In the genomic region with DNA sequence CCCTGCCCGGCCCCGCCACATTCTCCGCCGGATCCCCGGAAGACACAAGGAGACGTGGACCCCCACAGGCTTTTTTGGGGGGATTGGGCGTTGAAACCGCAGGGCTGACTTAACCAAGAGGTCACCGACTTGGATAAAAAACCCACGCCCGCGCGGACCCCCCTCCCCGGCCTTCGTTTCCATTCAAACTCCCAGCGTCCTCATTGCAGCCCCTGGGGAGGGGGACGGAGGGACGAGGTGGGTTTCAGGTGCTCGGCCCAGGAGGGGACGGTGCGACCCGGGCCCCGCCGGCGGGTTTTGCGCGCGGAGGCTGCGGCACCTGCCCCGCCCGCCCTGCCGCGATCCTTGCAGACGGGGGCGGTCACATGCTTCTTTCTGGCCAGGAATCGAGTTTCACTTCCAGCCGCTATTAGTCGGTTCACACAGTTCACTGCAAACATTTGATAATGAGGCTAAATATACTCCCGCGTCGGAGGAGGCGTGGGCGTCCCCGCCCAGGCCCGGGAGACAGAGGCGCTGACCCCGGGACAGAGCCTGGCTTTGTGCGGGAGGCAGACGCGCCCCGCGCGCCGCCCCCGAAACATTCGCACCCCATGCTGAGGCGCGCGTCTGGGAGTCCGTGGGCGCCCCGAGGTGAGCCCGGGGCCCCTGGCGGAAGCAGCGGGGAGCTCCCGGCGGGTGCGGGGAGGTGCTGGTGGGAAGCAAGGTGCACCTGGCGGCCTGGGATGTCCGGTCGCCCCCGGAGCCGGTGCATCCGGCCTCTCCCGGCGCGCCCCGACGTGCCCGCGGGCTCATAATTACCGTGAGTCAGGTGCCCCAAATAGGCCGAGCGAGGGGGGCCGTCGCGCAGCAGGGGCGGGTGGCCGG, we compare ENCODE assay signal across 8 cellular contexts. TPM values are rescaled to one million over a fixed set of nuclear protein-coding genes. Genes with fewer than 3 reads are reported as not detected.
A peak's percentile ranks its signal among the peaks of the same experiment; 100 is the strongest.
DNase-seq lines count a peak whose midpoint lies in the region; ATAC-seq, FAIRE-seq and TF ChIP-seq lines count a peak whose summit lies in the region.

No MANE protein-coding gene starts in this region.

- H3K36me3 Mint-ChIP-seq in HFFc6 (ENCODE audit: low read depth), result no peaks in the 10 kb centered on the region

- TF ChIP-seq EP300 in SK-N-SH (IDR thresholded peaks at IDR 0.05; ENCODE audit: borderline replicate concordance in 1 of 2, low read depth in 1 of 2, low read length in 1 of 2), result no peak

- no TSS peak for BruUV-seq in endothelial cell of umbilical vein (replicated peaks; lab: Mats Ljungman, UMichigan)

- H3K4me1 ChIP-seq in SK-N-SH (ENCODE audit: control insufficient read depth in 1 of 2, insufficient read depth in 2 of 2, low read depth in 1 of 2, low read length in 1 of 2), result peaks cover 4 to 9% of the 10 kb centered on the region in 2 experiments; a peak in 2 of 4 replicates
- H3K4me1 ChIP-seq in endothelial cell of umbilical vein (ENCODE audit: control insufficient read depth, extremely low read depth, insufficient read depth, low read length), result peaks cover 11% of the 10 kb centered on the region
- peaks cover 26% of the 10 kb centered on the region for H3K4me1 ChIP-seq in mucosa of descending colon (ENCODE audit: low read depth)
- H3K4me1 ChIP-seq in urinary bladder (ENCODE audit: insufficient read depth), result no peaks in the 10 kb centered on the region

- H3K9me3 ChIP-seq in SK-N-SH (no peaks in the 10 kb centered on the region), endothelial cell of umbilical vein (replicated peaks; ENCODE audit: control insufficient read depth, insufficient read depth, low read length) (no peaks in the 10 kb centered on the region), mucosa of descending colon (no peaks in the 10 kb centered on the region)

- no peak overlapping the region for H3K27ac ChIP-seq in SK-N-SH (ENCODE audit: low read depth in 2 of 2, low read length in 1 of 2)
- no peak overlapping the region for H3K27ac ChIP-seq in endothelial cell of umbilical vein (ENCODE audit: insufficient read depth, low read depth, low read length)
- no peak overlapping the region for H3K27ac ChIP-seq in urinary bladder (ENCODE audit: low read depth)

- peaks cover 4% of the 10 kb centered on the region for H3K27me3 Mint-ChIP-seq in HFFc6 (ENCODE audit: insufficient read depth)

- dilution Hi-C loops in endothelial cell of umbilical vein (cut with MboI; ENCODE audit: extremely low pct_ligation_motif_present, low sequenced_read_pairs), result no loop called here

- H3K9me3 Mint-ChIP-seq in HFFc6, result no peaks in the 10 kb centered on the region

- no peaks in the 10 kb centered on the region for H3K27me3 ChIP-seq in SK-N-SH (ENCODE audit: insufficient read depth)
- H3K27me3 ChIP-seq in endothelial cell of umbilical vein (ENCODE audit: control insufficient read depth in 2 of 2, insufficient read depth in 2 of 2, low read length in 2 of 2), result peaks cover 9 to 11% of the 10 kb centered on the region in 2 experiments

- H3K4me3 Mint-ChIP-seq in HFFc6, result peak overlapping the region; percentile 43

- CTCF ChIA-PET in SK-N-SH (lab: Yijun Ruan, JAX), result interaction anchor here (0.6 to 1.6 kb wide), 4 partner anchors 10 to 351 kb away, joined by 3 to 4 read pairs (median 4); no protein-coding TSS in a partner anchor
- CTCF ChIA-PET in endothelial cell of umbilical vein (lab: Charles Lee), result interaction anchor here (0.6 to 1.0 kb wide), 4 partner anchors 16 to 189 kb away, joined by 3 to 4 read pairs (median 4); no protein-coding TSS in a partner anchor

- no peaks in the 10 kb centered on the region for H3K9me2 ChIP-seq in SK-N-SH

- H3K4me2 ChIP-seq in SK-N-SH, result peak overlapping the region; percentile 100
- H3K4me2 ChIP-seq in endothelial cell of umbilical vein (ENCODE audit: insufficient read depth, low read length), result peak overlapping the region; percentile 23

- H3K9ac ChIP-seq in SK-N-SH (0 out of 2 replicates have a peak overlapping the region, but pooled peaks have one; percentile 20), endothelial cell of umbilical vein (replicated peaks; ENCODE audit: extremely low read depth, insufficient read depth, low read length) (peak overlapping the region; percentile 34)

- TF ChIP-seq CTCF in HFFc6 (IDR thresholded peaks at IDR 0.05) (peak; percentile 20), SK-N-SH (IDR thresholded peaks at IDR 0.05) (no peak), endothelial cell of umbilical vein (IDR thresholded peaks at IDR 0.05; ENCODE audit: extremely low read depth in 1 of 2, insufficient read depth in 1 of 2, low read depth in 1 of 2, low read length in 2 of 2) (no peak), mucosa of descending colon (IDR thresholded peaks at IDR 0.05) (no peak)

- ATAC-seq in mucosa of descending colon, result peak; percentile 26
- ATAC-seq in HG03280 (IDR thresholded peaks at IDR 0.05; ENCODE audit: unreplicated experiment), result no peak

- peaks cover 13% of the 10 kb centered on the region for H4K20me1 ChIP-seq in SK-N-SH (ENCODE audit: insufficient read depth)
- no peaks in the 10 kb centered on the region for H4K20me1 ChIP-seq in endothelial cell of umbilical vein (replicated peaks; ENCODE audit: control insufficient read depth, extremely low read depth, insufficient read depth, low read length)

- peaks cover 17% of the 10 kb centered on the region for H3K79me2 ChIP-seq in SK-N-SH (ENCODE audit: insufficient read depth)
- peaks cover 16% of the 10 kb centered on the region for H3K79me2 ChIP-seq in endothelial cell of umbilical vein (ENCODE audit: control insufficient read depth, insufficient read depth, low read length)

- TF ChIP-seq RAD21 in SK-N-SH (IDR thresholded peaks at IDR 0.05; ENCODE audit: low read length), result no peak

- no peak overlapping the region for H3K27ac Mint-ChIP-seq in HFFc6

- H3F3A ChIP-seq in SK-N-SH (replicated peaks; ENCODE audit: insufficient read depth), result no peaks in the 10 kb centered on the region

- H3K4me1 Mint-ChIP-seq in HFFc6 (ENCODE audit: low read depth), result no peaks in the 10 kb centered on the region

- H3K4me3 ChIP-seq in SK-N-SH (ENCODE audit: low read depth in 2 of 2, low read length in 1 of 2) (peak overlapping the region; percentile 33 to 66; a peak in 3 of 4 replicates), endothelial cell of umbilical vein (replicated peaks in 1 of 3; ENCODE audit: insufficient read depth in 1 of 3, low read depth in 1 of 3, low read length in 3 of 3) (peak overlapping the region; percentile 5 to 35 (median 29)), mucosa of descending colon (no peak overlapping the region), urinary bladder (ENCODE audit: low read depth, low read length) (peak overlapping the region; percentile 12)

- intact Hi-C loops in endothelial cell of umbilical vein (cut with micrococcal nuclease) (loop anchor here (1.0 kb wide), 1 partner anchor 16 kb away; no protein-coding TSS in a partner anchor), mucosa of descending colon (cut with DNase I, micrococcal nuclease) (no loop called here)

- no peaks in the 10 kb centered on the region for H3K36me3 ChIP-seq in SK-N-SH (replicated peaks in 1 of 2; ENCODE audit: control insufficient read depth in 1 of 2, insufficient read depth in 2 of 2, low read length in 1 of 2)
- no peaks in the 10 kb centered on the region for H3K36me3 ChIP-seq in endothelial cell of umbilical vein (ENCODE audit: control insufficient read depth in 2 of 2, extremely low read depth in 1 of 2, insufficient read depth in 2 of 2, low read length in 2 of 2)
- no peaks in the 10 kb centered on the region for H3K36me3 ChIP-seq in mucosa of descending colon (ENCODE audit: low read depth)
- H3K36me3 ChIP-seq in urinary bladder (ENCODE audit: insufficient read depth), result no peaks in the 10 kb centered on the region

- WGBS in SK-N-SH (ENCODE audit: low lambda C conversion rate), result 7% methylated on average over 38 of the region's 89 CpGs
- WGBS in urinary bladder, result 2% methylated on average over 89 of the region's 89 CpGs

- FAIRE-seq in endothelial cell of umbilical vein (lab: Jason Lieb, UNC), result peak; percentile 43

- no peaks in the 10 kb centered on the region for H3K9me1 ChIP-seq in endothelial cell of umbilical vein (replicated peaks; ENCODE audit: control insufficient read depth, extremely low read depth, insufficient read depth, low read length)

- no peak overlapping the region for H2AFZ ChIP-seq in SK-N-SH (ENCODE audit: low read depth)
- H2AFZ ChIP-seq in endothelial cell of umbilical vein (ENCODE audit: low read depth, low read length), result no peak overlapping the region

- POLR2A ChIA-PET in SK-N-SH (lab: Yijun Ruan, JAX), result no interaction called here
- POLR2A ChIA-PET in endothelial cell of umbilical vein (lab: Charles Lee), result no interaction called here

- DNase-seq in COR-L47 (lab: John Stamatoyannopoulos, UW) (peak; percentile 31), HFFc6 (no peak), SK-N-SH (no peak), endothelial cell of umbilical vein (ENCODE audit: low read depth, low spot score) (peak; percentile 52), mucosa of descending colon (peak in 2 of 3 donors; percentile 73 to 77), NCI-H82 (lab: John Stamatoyannopoulos, UW) (no peak)

- no peak for TF ChIP-seq POLR2A in endothelial cell of umbilical vein (IDR thresholded peaks at IDR 0.05; ENCODE audit: low read depth, low read length)

TF ChIP-seq in SK-N-SH, 30 proteins besides CTCF, POLR2A, EP300 and RAD21 (continues in another document):
- no peak for TF ChIP-seq TAF1 (IDR thresholded peaks at IDR 0.05; ENCODE audit: borderline replicate concordance, low read depth, low read length)
- TF ChIP-seq FOXJ3 (CRISPR knock-in tag; IDR thresholded peaks at IDR 0.05), result no peak
- no peak for TF ChIP-seq POLR2AphosphoS5 (IDR thresholded peaks at IDR 0.05; ENCODE audit: low read depth, low read length)

TF ChIP-seq in endothelial cell of umbilical vein, 7 proteins besides CTCF, POLR2A, EP300 and RAD21 (continues in another document):
- TF ChIP-seq, protein P1, sequence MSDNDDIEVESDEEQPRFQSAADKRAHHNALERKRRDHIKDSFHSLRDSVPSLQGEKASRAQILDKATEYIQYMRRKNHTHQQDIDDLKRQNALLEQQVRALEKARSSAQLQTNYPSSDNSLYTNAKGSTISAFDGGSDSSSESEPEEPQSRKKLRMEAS (IDR thresholded peaks at IDR 0.05; ENCODE audit: insufficient read depth, insufficient read length), result peak; percentile 43

RNA-seq across cellular contexts. Expression of a gene that starts 2.7 kb away (rescaled TPM):
- total RNA-seq in HFFc6 (2021; fragmentation: NEBNext Ultra II Directional; extraction: Animal tissue kit (Norgen Biotek cat#: 25700)), result 1 to 10 TPM; 7.1 to 8.7 (median 7.8) TPM
- polyA plus RNA-seq in SK-N-SH (2012; rRNA removed), result 13.5 and 18.9 TPM in 2 replicates
- 6.8 and 9.8 TPM in 2 replicates for polyA plus RNA-seq in SK-N-SH (2012; cell fraction: cytosol; rRNA removed)
- 36.8 and 43.2 TPM in 2 replicates for polyA plus RNA-seq in SK-N-SH (2012; cell fraction: nucleus; rRNA removed)
- total RNA-seq in endothelial cell of umbilical vein, result 62.4 and 68.1 TPM in 2 replicates
- 17.4 and 23.2 TPM in 2 replicates for polyA plus RNA-seq in endothelial cell of umbilical vein
- 17.9 and 24.0 TPM in 2 replicates for polyA plus RNA-seq in endothelial cell of umbilical vein (2011; cell fraction: cytosol; rRNA removed)
- 20.1 and 24.5 TPM in 2 replicates for polyA plus RNA-seq in endothelial cell of umbilical vein (2011; cell fraction: nucleus; rRNA removed)
- 14.5 and 16.4 TPM in 2 replicates for polyA plus RNA-seq in endothelial cell of umbilical vein (2012)
- polyA minus RNA-seq in endothelial cell of umbilical vein, result 51.3 and 58.0 TPM in 2 replicates
- 23.2 TPM for polyA minus RNA-seq in endothelial cell of umbilical vein (2011; cell fraction: cytosol; rRNA and poly(A)+ RNA removed)
- polyA minus RNA-seq in endothelial cell of umbilical vein (2011; cell fraction: nucleus; rRNA and poly(A)+ RNA removed), result 8.3 and 12.9 TPM in 2 replicates
- total RNA-seq in mucosa of descending colon, result 10 to 100 TPM; 52.7 to 63.0 (median 57.5) TPM
- total RNA-seq in urinary bladder, result 28.9 TPM
- 25.1 TPM for polyA plus RNA-seq in urinary bladder

Comparison
In these comparisons a context has a peak if more than half of its experiments do, and no peak if none do; other contexts are left out.
1. DNase-seq: peak in COR-L47 (single experiment), endothelial cell of umbilical vein (single experiment) and mucosa of descending colon (2 of 3); none in HFFc6 (single experiment), SK-N-SH (single experiment) and NCI-H82 (single experiment).